ENCODE assay signal across 1 cellular context in the genomic region with DNA sequence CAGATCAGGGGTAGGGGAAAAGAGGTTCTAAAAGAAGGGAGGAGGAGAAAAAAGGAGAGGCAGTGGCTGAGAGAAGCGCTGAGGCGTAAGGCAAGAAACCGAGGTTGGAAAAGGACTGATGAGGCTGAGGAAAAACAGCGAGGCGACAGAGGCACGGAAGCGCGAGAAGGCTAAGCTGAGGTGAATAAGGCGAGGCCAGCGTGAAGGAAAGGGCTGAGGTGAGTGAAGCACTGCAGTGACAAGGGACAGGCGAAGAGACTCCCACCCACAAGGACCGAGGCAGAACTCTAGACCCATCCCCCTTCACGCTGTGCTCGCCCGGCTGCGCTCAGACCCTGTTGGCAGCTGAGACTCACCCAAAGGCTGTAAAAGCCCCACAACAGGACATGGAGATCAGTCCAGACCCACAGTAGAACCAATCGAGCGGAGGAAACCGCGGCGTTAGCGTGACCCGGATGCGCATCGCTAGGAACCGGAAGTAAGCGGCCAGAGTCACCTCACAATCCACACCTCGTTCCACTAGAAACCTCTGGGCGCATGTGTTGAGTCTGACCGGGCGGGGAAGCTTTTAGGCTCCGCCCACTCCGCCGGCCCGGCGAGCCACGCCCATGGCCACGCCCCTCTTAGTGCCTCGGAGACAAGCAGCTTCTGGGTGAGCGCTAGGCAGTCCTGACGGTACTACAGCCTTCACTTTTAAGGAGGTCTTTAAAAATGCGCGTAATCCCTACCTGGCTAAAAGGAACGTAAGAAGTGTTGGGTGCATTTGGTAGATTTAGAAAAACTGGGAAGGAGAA.
A peak's percentile ranks its signal among the peaks of the same experiment; 100 is the strongest.
TF ChIP-seq lines count a peak whose summit lies in the region.

A gene with protein sequence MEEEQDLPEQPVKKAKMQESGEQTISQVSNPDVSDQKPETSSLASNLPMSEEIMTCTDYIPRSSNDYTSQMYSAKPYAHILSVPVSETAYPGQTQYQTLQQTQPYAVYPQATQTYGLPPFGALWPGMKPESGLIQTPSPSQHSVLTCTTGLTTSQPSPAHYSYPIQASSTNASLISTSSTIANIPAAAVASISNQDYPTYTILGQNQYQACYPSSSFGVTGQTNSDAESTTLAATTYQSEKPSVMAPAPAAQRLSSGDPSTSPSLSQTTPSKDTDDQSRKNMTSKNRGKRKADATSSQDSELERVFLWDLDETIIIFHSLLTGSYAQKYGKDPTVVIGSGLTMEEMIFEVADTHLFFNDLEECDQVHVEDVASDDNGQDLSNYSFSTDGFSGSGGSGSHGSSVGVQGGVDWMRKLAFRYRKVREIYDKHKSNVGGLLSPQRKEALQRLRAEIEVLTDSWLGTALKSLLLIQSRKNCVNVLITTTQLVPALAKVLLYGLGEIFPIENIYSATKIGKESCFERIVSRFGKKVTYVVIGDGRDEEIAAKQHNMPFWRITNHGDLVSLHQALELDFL (minus strand): TSS at position 443 of the 794 bp plus-strand sequence. CDS start 30,584 bp downstream, outside the sequence.

TF ChIP-seq in HepG2, 621 proteins besides CTCF, POLR2A, EP300 and RAD21 (continued from another document and continues in another):
- TF ChIP-seq, protein P1, sequence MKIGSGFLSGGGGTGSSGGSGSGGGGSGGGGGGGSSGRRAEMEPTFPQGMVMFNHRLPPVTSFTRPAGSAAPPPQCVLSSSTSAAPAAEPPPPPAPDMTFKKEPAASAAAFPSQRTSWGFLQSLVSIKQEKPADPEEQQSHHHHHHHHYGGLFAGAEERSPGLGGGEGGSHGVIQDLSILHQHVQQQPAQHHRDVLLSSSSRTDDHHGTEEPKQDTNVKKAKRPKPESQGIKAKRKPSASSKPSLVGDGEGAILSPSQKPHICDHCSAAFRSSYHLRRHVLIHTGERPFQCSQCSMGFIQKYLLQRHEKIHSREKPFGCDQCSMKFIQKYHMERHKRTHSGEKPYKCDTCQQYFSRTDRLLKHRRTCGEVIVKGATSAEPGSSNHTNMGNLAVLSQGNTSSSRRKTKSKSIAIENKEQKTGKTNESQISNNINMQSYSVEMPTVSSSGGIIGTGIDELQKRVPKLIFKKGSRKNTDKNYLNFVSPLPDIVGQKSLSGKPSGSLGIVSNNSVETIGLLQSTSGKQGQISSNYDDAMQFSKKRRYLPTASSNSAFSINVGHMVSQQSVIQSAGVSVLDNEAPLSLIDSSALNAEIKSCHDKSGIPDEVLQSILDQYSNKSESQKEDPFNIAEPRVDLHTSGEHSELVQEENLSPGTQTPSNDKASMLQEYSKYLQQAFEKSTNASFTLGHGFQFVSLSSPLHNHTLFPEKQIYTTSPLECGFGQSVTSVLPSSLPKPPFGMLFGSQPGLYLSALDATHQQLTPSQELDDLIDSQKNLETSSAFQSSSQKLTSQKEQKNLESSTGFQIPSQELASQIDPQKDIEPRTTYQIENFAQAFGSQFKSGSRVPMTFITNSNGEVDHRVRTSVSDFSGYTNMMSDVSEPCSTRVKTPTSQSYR (CRISPR knock-in tag; IDR thresholded peaks at IDR 0.05; ENCODE audit: borderline replicate concordance) = peak; percentile 49; the same call in 1 of the 2 replicates
- TF ChIP-seq ZSCAN20 (CRISPR knock-in tag; IDR thresholded peaks at IDR 0.05; ENCODE audit: borderline replicate concordance) (no peak), BCL6 (CRISPR knock-in tag; IDR thresholded peaks at IDR 0.05) (no peak), ZNF761 (CRISPR knock-in tag; conservative IDR thresholded peaks at IDR 0.05) (no peak; the same call in 1 of the 2 replicates), AGO1 (IDR thresholded peaks at IDR 0.05; ENCODE audit: low read depth, low read length, poor library complexity, severe bottlenecking) (no peak), ZNF569 (CRISPR knock-in tag; IDR thresholded peaks at IDR 0.05; ENCODE audit: borderline replicate concordance) (no peak), ZNF232 (CRISPR knock-in tag; IDR thresholded peaks at IDR 0.05; ENCODE audit: borderline replicate concordance) (no peak; the same call in 1 of the 2 replicates), SPEN (CRISPR knock-in tag; IDR thresholded peaks at IDR 0.05; ENCODE audit: low read depth) (no peak; the same call in 1 of the 2 replicates), SMARCC2 (IDR thresholded peaks at IDR 0.05) (no peak), HOXA7 (CRISPR knock-in tag; IDR thresholded peaks at IDR 0.05) (no peak), ZSCAN12 (CRISPR knock-in tag; IDR thresholded peaks at IDR 0.05) (no peak), ZNF205 (CRISPR knock-in tag; IDR thresholded peaks at IDR 0.05) (peak; percentile 16; the same call in 1 of the 2 replicates), ZNF292 (CRISPR knock-in tag; IDR thresholded peaks at IDR 0.05; ENCODE audit: borderline replicate concordance, low read depth) (no peak), ZNF496 (CRISPR knock-in tag; IDR thresholded peaks at IDR 0.05; ENCODE audit: insufficient replicate concordance) (no peak), SAFB2 (CRISPR knock-in tag; IDR thresholded peaks at IDR 0.05; ENCODE audit: borderline replicate concordance, low read depth) (no peak; the same call in 1 of the 2 replicates), GABPA (IDR thresholded peaks at IDR 0.05; ENCODE audit: low read depth, low read length) (peak; percentile 95), GABPA (CRISPR knock-in tag; IDR thresholded peaks at IDR 0.05; ENCODE audit: low read depth) (peak; percentile 100), ZSCAN31 (CRISPR knock-in tag; IDR thresholded peaks at IDR 0.05; ENCODE audit: low read depth) (peak; percentile 81), FOXC1 (CRISPR knock-in tag; IDR thresholded peaks at IDR 0.05; ENCODE audit: borderline replicate concordance) (peak; percentile 35; the same call in 1 of the 2 replicates), KDM3A (CRISPR knock-in tag; IDR thresholded peaks at IDR 0.05; ENCODE audit: low read depth) (0 out of 2 replicates have a peak, but pooled peaks have one; percentile 19), PHF20 (CRISPR knock-in tag; IDR thresholded peaks at IDR 0.05) (peak; percentile 90), ZNF382 (CRISPR knock-in tag; IDR thresholded peaks at IDR 0.05; ENCODE audit: borderline replicate concordance) (no peak), FOXK1 (CRISPR knock-in tag; IDR thresholded peaks at IDR 0.05; ENCODE audit: borderline replicate concordance, low read depth) (peak; percentile 89; the same call in 1 of the 2 replicates), HES4 (CRISPR knock-in tag; IDR thresholded peaks at IDR 0.05; ENCODE audit: borderline replicate concordance) (0 out of 2 replicates have a peak, but pooled peaks have one; percentile 46)
- TF ChIP-seq, protein P2, sequence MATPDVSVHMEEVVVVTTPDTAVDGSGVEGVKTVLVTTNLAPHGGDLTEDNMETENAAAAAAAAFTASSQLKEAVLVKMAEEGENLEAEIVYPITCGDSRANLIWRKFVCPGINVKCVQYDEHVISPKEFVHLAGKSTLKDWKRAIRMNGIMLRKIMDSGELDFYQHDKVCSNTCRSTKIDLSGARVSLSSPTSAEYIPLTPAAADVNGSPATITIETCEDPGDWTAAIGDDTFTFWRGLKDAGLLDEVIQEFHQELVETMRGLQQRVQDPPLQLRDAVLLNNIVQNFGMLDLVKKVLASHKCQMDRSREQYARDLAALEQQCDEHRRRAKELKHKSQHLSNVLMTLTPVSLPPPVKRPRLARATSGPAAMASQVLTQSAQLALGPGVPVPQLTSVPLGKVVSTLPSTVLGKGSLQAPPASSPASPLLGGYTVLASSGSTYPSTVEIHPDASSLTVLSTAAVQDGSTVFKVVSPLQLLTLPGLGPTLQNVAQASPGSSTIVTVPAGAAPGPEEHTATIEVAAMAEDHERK (CRISPR knock-in tag; IDR thresholded peaks at IDR 0.05; ENCODE audit: low read depth) = 0 out of 2 replicates have a peak, but pooled peaks have one; percentile 42
- TF ChIP-seq, protein P3, sequence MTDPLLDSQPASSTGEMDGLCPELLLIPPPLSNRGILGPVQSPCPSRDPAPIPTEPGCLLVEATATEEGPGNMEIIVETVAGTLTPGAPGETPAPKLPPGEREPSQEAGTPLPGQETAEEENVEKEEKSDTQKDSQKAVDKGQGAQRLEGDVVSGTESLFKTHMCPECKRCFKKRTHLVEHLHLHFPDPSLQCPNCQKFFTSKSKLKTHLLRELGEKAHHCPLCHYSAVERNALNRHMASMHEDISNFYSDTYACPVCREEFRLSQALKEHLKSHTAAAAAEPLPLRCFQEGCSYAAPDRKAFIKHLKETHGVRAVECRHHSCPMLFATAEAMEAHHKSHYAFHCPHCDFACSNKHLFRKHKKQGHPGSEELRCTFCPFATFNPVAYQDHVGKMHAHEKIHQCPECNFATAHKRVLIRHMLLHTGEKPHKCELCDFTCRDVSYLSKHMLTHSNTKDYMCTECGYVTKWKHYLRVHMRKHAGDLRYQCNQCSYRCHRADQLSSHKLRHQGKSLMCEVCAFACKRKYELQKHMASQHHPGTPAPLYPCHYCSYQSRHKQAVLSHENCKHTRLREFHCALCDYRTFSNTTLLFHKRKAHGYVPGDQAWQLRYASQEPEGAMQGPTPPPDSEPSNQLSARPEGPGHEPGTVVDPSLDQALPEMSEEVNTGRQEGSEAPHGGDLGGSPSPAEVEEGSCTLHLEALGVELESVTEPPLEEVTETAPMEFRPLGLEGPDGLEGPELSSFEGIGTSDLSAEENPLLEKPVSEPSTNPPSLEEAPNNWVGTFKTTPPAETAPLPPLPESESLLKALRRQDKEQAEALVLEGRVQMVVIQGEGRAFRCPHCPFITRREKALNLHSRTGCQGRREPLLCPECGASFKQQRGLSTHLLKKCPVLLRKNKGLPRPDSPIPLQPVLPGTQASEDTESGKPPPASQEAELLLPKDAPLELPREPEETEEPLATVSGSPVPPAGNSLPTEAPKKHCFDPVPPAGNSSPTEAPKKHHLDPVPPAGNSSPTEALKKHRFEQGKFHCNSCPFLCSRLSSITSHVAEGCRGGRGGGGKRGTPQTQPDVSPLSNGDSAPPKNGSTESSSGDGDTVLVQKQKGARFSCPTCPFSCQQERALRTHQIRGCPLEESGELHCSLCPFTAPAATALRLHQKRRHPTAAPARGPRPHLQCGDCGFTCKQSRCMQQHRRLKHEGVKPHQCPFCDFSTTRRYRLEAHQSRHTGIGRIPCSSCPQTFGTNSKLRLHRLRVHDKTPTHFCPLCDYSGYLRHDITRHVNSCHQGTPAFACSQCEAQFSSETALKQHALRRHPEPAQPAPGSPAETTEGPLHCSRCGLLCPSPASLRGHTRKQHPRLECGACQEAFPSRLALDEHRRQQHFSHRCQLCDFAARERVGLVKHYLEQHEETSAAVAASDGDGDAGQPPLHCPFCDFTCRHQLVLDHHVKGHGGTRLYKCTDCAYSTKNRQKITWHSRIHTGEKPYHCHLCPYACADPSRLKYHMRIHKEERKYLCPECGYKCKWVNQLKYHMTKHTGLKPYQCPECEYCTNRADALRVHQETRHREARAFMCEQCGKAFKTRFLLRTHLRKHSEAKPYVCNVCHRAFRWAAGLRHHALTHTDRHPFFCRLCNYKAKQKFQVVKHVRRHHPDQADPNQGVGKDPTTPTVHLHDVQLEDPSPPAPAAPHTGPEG (CRISPR knock-in tag; IDR thresholded peaks at IDR 0.05) = no peak
- TF ChIP-seq, protein P4, sequence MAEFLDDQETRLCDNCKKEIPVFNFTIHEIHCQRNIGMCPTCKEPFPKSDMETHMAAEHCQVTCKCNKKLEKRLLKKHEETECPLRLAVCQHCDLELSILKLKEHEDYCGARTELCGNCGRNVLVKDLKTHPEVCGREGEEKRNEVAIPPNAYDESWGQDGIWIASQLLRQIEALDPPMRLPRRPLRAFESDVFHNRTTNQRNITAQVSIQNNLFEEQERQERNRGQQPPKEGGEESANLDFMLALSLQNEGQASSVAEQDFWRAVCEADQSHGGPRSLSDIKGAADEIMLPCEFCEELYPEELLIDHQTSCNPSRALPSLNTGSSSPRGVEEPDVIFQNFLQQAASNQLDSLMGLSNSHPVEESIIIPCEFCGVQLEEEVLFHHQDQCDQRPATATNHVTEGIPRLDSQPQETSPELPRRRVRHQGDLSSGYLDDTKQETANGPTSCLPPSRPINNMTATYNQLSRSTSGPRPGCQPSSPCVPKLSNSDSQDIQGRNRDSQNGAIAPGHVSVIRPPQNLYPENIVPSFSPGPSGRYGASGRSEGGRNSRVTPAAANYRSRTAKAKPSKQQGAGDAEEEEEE (CRISPR knock-in tag; IDR thresholded peaks at IDR 0.05; ENCODE audit: borderline replicate concordance) = no peak
- TF ChIP-seq, protein P5, sequence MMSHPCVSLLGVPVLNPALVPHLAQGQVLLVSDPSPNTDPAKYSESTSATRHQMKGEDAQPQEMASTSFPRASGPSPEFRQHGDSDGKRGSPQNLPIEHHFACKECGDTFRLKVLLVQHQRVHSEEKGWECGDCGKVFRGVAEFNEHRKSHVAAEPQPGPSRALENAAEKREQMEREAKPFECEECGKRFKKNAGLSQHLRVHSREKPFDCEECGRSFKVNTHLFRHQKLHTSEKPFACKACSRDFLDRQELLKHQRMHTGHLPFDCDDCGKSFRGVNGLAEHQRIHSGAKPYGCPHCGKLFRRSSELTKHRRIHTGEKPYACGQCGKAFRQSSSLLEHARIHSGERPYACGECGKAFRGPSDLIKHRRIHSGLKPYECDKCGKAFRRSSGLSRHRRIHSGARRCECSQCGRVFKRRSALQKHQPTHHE (CRISPR knock-in tag; IDR thresholded peaks at IDR 0.05; ENCODE audit: borderline replicate concordance) = no peak; the same call in 1 of the 2 replicates
- TF ChIP-seq, protein P6, sequence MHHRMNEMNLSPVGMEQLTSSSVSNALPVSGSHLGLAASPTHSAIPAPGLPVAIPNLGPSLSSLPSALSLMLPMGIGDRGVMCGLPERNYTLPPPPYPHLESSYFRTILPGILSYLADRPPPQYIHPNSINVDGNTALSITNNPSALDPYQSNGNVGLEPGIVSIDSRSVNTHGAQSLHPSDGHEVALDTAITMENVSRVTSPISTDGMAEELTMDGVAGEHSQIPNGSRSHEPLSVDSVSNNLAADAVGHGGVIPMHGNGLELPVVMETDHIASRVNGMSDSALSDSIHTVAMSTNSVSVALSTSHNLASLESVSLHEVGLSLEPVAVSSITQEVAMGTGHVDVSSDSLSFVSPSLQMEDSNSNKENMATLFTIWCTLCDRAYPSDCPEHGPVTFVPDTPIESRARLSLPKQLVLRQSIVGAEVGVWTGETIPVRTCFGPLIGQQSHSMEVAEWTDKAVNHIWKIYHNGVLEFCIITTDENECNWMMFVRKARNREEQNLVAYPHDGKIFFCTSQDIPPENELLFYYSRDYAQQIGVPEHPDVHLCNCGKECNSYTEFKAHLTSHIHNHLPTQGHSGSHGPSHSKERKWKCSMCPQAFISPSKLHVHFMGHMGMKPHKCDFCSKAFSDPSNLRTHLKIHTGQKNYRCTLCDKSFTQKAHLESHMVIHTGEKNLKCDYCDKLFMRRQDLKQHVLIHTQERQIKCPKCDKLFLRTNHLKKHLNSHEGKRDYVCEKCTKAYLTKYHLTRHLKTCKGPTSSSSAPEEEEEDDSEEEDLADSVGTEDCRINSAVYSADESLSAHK (CRISPR knock-in tag; IDR thresholded peaks at IDR 0.05; ENCODE audit: borderline replicate concordance) = no peak
- TF ChIP-seq, protein P7, sequence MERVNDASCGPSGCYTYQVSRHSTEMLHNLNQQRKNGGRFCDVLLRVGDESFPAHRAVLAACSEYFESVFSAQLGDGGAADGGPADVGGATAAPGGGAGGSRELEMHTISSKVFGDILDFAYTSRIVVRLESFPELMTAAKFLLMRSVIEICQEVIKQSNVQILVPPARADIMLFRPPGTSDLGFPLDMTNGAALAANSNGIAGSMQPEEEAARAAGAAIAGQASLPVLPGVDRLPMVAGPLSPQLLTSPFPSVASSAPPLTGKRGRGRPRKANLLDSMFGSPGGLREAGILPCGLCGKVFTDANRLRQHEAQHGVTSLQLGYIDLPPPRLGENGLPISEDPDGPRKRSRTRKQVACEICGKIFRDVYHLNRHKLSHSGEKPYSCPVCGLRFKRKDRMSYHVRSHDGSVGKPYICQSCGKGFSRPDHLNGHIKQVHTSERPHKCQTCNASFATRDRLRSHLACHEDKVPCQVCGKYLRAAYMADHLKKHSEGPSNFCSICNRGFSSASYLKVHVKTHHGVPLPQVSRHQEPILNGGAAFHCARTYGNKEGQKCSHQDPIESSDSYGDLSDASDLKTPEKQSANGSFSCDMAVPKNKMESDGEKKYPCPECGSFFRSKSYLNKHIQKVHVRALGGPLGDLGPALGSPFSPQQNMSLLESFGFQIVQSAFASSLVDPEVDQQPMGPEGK (CRISPR knock-in tag; IDR thresholded peaks at IDR 0.05) = no peak
- TF ChIP-seq, protein P8, sequence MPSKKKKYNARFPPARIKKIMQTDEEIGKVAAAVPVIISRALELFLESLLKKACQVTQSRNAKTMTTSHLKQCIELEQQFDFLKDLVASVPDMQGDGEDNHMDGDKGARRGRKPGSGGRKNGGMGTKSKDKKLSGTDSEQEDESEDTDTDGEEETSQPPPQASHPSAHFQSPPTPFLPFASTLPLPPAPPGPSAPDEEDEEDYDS (CRISPR knock-in tag; IDR thresholded peaks at IDR 0.05) = peak; percentile 92
